Comparison of ENCODE assay signal across 1 cellular context in genomic region chr12:14394317-14395058, GRCh38.
TF ChIP-seq lines count a peak whose summit lies in the region.

No MANE protein-coding gene starts in this region.

TF ChIP-seq in HepG2, 621 proteins besides CTCF, POLR2A, EP300 and RAD21 (continued from another document):
- TF ChIP-seq ZNF800 (CRISPR knock-in tag; IDR thresholded peaks at IDR 0.05) (no peak), ZNF205 (CRISPR knock-in tag; IDR thresholded peaks at IDR 0.05) (no peak)
